ENCODE assay signal across 10 cellular contexts in genomic region chr1:31626451-31627202, GRCh38. TPM values are rescaled to one million over a fixed set of nuclear protein-coding genes. Genes with fewer than 3 reads are reported as not detected.
DNase-seq lines count a peak whose midpoint lies in the region; ATAC-seq and TF ChIP-seq lines count a peak whose summit lies in the region.
"Had no signal": no experiment of that assay in that cellular context is flagged by ENCODE, and none has a peak within 500 bp of the region (broad histone marks: within the 10 kb centered on the region; RNA-seq: fewer than 3 reads in every experiment).

No MANE protein-coding gene starts in this region.

- no peaks in the 10 kb centered on the region for H3K9me3 ChIP-seq in ascending aorta

- H3K4me3 Mint-ChIP-seq in HFFc6 (peak overlapping the region; percentile 51), T-cell (no peak overlapping the region)
- no peak overlapping the region for H3K4me3 Mint-ChIP-seq in stimulated activated naive B cell treated with anti-CD40 and anti-IgM and Interleukin-4, amounts not matched to agents 10 μg/mL and 1 μg/mL and 100 μg/mL, for 72 hours

- H3K9me3 Mint-ChIP-seq in HFFc6 (no peaks in the 10 kb centered on the region), T-cell (no peaks in the 10 kb centered on the region)
- peaks cover 1 to 3% of the 10 kb centered on the region in 2 donors for H3K9me3 Mint-ChIP-seq in stimulated activated naive B cell treated with anti-CD40 and anti-IgM and Interleukin-4, amounts not matched to agents 10 μg/mL and 1 μg/mL and 100 μg/mL, for 72 hours

- no peaks in the 10 kb centered on the region for H3K27me3 ChIP-seq in ascending aorta
- H3K27me3 ChIP-seq: cardiac muscle cell had no signal

- H3K4me1 ChIP-seq in ascending aorta, result peaks cover 25 to 48% of the 10 kb centered on the region in 2 donors

- H3K4me3 ChIP-seq in ascending aorta, result no peak overlapping the region
- H3K4me3 ChIP-seq: cardiac muscle cell had no signal

- POLR2A ChIA-PET in T-cell (lab: Charles Lee), result interaction anchor here in 1 of 2 donors (1.1 kb wide), 1 partner anchor 18 kb away, joined by 3 read pairs; the partner anchor contains the start of gene PEF1

- TF ChIP-seq CTCF in HFFc6 (IDR thresholded peaks at IDR 0.05) (no peak), ascending aorta (IDR thresholded peaks at IDR 0.05) (no peak)

- peak overlapping the region; percentile 90 to 91 for H3K27ac ChIP-seq in ascending aorta

- H3K27me3 Mint-ChIP-seq in HFFc6 (ENCODE audit: insufficient read depth) (no peaks in the 10 kb centered on the region), T-cell (no peaks in the 10 kb centered on the region)
- no peaks in the 10 kb centered on the region for H3K27me3 Mint-ChIP-seq in stimulated activated naive B cell treated with anti-CD40 and anti-IgM and Interleukin-4, amounts not matched to agents 10 μg/mL and 1 μg/mL and 100 μg/mL, for 72 hours

- H3K27ac Mint-ChIP-seq in HFFc6 (peak overlapping the region; percentile 86), T-cell (no peak overlapping the region)
- peak overlapping the region; percentile 57 for H3K27ac Mint-ChIP-seq in stimulated activated naive B cell treated with anti-CD40 and anti-IgM and Interleukin-4, amounts not matched to agents 10 μg/mL and 1 μg/mL and 100 μg/mL, for 72 hours

- ATAC-seq in stimulated activated naive B cell treated with anti-CD40 and anti-IgM and Interleukin-4, amounts not matched to agents 10 μg/mL and 1 μg/mL and 100 μg/mL, for 72 hours (replicated peaks), result no peak
- ATAC-seq in GM18519 (IDR thresholded peaks at IDR 0.05; ENCODE audit: low FRiP score, unreplicated experiment) (no peak), T-cell (replicated peaks in 1 of 4) (no peak), GM18873 (IDR thresholded peaks at IDR 0.05; ENCODE audit: low FRiP score, unreplicated experiment) (no peak)

- CTCF ChIA-PET in T-cell (lab: Charles Lee), result interaction anchor here in 1 of 2 donors (0.8 kb wide), 1 partner anchor 10 kb away, joined by 3 read pairs; no protein-coding TSS in a partner anchor

- H3K4me1 Mint-ChIP-seq in HFFc6 (ENCODE audit: low read depth) (peaks cover 49% of the 10 kb centered on the region), T-cell (peaks cover 0 to 3% (median 0%) of the 10 kb centered on the region in 3 donors)
- H3K4me1 Mint-ChIP-seq in stimulated activated naive B cell treated with anti-CD40 and anti-IgM and Interleukin-4, amounts not matched to agents 10 μg/mL and 1 μg/mL and 100 μg/mL, for 72 hours, result peaks cover 37 to 52% of the 10 kb centered on the region in 2 donors

- peaks cover 31% of the 10 kb centered on the region for H3K36me3 Mint-ChIP-seq in HFFc6 (ENCODE audit: low read depth)
- peaks cover 40 to 82% of the 10 kb centered on the region in 2 donors for H3K36me3 Mint-ChIP-seq in stimulated activated naive B cell treated with anti-CD40 and anti-IgM and Interleukin-4, amounts not matched to agents 10 μg/mL and 1 μg/mL and 100 μg/mL, for 72 hours
- peaks cover 45% of the 10 kb centered on the region for H3K36me3 Mint-ChIP-seq in T-cell

- intact Hi-C loops in ascending aorta (cut with DNase I), result loop anchor here (1.0 to 5.0 kb wide), 2 partner anchors 18 to 34 kb away; partner anchors contain the start of gene PEF1

- peak; percentile 57 for DNase-seq in HFFc6
- no peak for DNase-seq in ascending aorta (ENCODE audit: low spot score in 2 of 2)
- peak; percentile 44 for DNase-seq in iris pigment epithelial cell (ENCODE audit: low read depth)
- DNase-seq in stimulated activated naive B cell treated with anti-CD40 and anti-IgM and Interleukin-4, amounts not matched to agents 10 μg/mL and 1 μg/mL and 100 μg/mL, for 72 hours, result no peak
- DNase-seq in T-cell, result no peak
- no peak for DNase-seq in T1000 (lab: John Stamatoyannopoulos, UW)
- DNase-seq: NCI-H510A had no signal

- peaks cover 16 to 28% of the 10 kb centered on the region in 2 donors for H3K36me3 ChIP-seq in ascending aorta

RNA-seq across cellular contexts. Expression of gene HCRTR1, which starts 9.1 kb away (rescaled TPM):
- total RNA-seq in HFFc6 (2021; fragmentation: NEBNext Ultra II Directional; extraction: Animal tissue kit (Norgen Biotek cat#: 25700)), result not detected
- total RNA-seq in ascending aorta (not detected), T-cell (not detected)
- total RNA-seq: cardiac muscle cell had no signal

RNA-seq across cellular contexts. Expression of gene PEF1, which starts 18.0 kb away (rescaled TPM):
- total RNA-seq in HFFc6 (2021; fragmentation: NEBNext Ultra II Directional; extraction: Animal tissue kit (Norgen Biotek cat#: 25700)), result 10 to 100 TPM; 65.8 to 81.3 (median 69.3) TPM
- total RNA-seq in ascending aorta (340 TPM), T-cell (10 to 100 TPM; 38.7 to 49.8 (median 42.4) TPM)

RNA-seq across cellular contexts. Expression of gene TINAGL1, which starts 50.3 kb away (rescaled TPM):
- 1 to 10 TPM in 5 of 6 experiments, under 1 TPM in 1; 0.91 to 4.0 (median 1.9) TPM for total RNA-seq in HFFc6 (2021; fragmentation: NEBNext Ultra II Directional; extraction: Animal tissue kit (Norgen Biotek cat#: 25700))
- total RNA-seq in ascending aorta (1,807 TPM), T-cell (under 1 TPM in 3 of 5 donors, not detected in 2; 0.43 to 0.61 (median 0.44) TPM)

Comparison
In these comparisons a context has a peak if more than half of its experiments do, and no peak if none do; other contexts are left out.
1. DNase-seq: peak in HFFc6 (single experiment) and iris pigment epithelial cell (single experiment); none in ascending aorta (0 of 2), stimulated activated naive B cell treated with anti-CD40 and anti-IgM and Interleukin-4, amounts not matched to agents 10 μg/mL and 1 μg/mL and 100 μg/mL, for 72 hours (single experiment), T-cell (0 of 34) and T1000 (single experiment).
2. H3K27ac Mint-ChIP-seq: peak in HFFc6 (single experiment) and stimulated activated naive B cell treated with anti-CD40 and anti-IgM and Interleukin-4, amounts not matched to agents 10 μg/mL and 1 μg/mL and 100 μg/mL, for 72 hours (single experiment); none in T-cell (0 of 2).
3. RNA of gene TINAGL1, which starts 50.3 kb away (total RNA-seq): 1,807 TPM in ascending aorta (single experiment); 0.91 to 4.0 TPM in HFFc6 and 0.43 to 0.61 TPM in T-cell; every median in the first group is over 100 times any median in the second.